In the genomic region with DNA sequence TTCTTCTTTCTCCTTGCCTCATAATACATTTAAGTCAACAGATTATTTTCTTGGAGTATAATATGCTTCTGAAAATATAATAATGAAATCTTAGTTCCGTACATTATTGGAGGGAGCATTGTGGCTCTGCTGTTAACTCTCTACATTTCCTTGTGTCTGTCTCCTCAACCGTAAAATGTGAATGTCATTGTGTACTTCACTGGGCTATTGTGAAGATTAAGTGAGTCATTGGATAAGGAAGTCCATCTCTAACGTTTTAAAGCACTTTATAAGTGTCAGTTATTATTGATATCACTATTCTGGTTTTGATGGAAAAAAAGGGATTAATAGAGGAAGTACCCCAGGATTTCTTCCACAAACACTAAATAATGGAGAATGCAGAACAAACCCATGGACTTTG, we compare ENCODE assay signal across 21 cellular contexts.
"Had no signal": no experiment of that assay in that cellular context is flagged by ENCODE, and none has a peak within 500 bp of the region (broad histone marks: within the 10 kb centered on the region; RNA-seq: fewer than 3 reads in every experiment).

No MANE protein-coding gene starts in this region.

- H3K9me3 Mint-ChIP-seq: activated CD4-positive, alpha-beta T cell treated with anti-CD3 and anti-CD28 coated beads, Interleukin-2, amount 10 ng/mL, durations not matched to agents 7 days and 5 days; activated naive CD4-positive, alpha-beta T cell treated with anti-CD3 and anti-CD28 coated beads, Interleukin-2, amount 10 ng/mL, durations not matched to agents 7 days and 5 days; activated naive CD8-positive, alpha-beta T cell treated with anti-CD3 and anti-CD28 coated beads, Interleukin-2, amount 50 U/mL, for 24 hours; activated T-cell treated with anti-CD3 and anti-CD28 coated beads, Interleukin-2, amount 50 U/mL, for 24 hours; naive thymus-derived CD8-positive, alpha-beta T cell; stimulated activated naive CD8-positive, alpha-beta T cell treated with anti-CD3 and anti-CD28 coated beads, Interleukin-15, amount 100 ng/mL, for 72 hours had no signal

- H3K4me1 ChIP-seq: pancreas, right lobe of liver had no signal

- ATAC-seq: activated CD4-positive, CD25-positive, alpha-beta regulatory T cell treated with anti-CD3 and anti-CD28 coated beads, Interleukin-2, amount 50 U/mL, for 24 hours; activated CD8-positive, alpha-beta T cell treated with anti-CD3 and anti-CD28 coated beads, Interleukin-2, amount 10 ng/mL, durations not matched to agents 7 days and 5 days; activated naive CD8-positive, alpha-beta T cell treated with anti-CD3 and anti-CD28 coated beads, Interleukin-2, amount 50 U/mL, for 24 hours; lower lobe of right lung; naive thymus-derived CD8-positive, alpha-beta T cell; pancreas; right lobe of liver; stimulated activated naive CD8-positive, alpha-beta T cell treated with anti-CD3 and anti-CD28 coated beads, Interleukin-15, amount 100 ng/mL, for 72 hours had no signal

- FAIRE-seq: endometrium, pancreas, small intestine had no signal

- H3K4me3 Mint-ChIP-seq: activated CD4-positive, alpha-beta T cell treated with anti-CD3 and anti-CD28 coated beads, Interleukin-2, amount 10 ng/mL, durations not matched to agents 7 days and 5 days; activated CD8-positive, alpha-beta T cell treated with anti-CD3 and anti-CD28 coated beads, Interleukin-2, amount 10 ng/mL, durations not matched to agents 7 days and 5 days; activated naive CD4-positive, alpha-beta T cell treated with anti-CD3 and anti-CD28 coated beads, Interleukin-2, amount 10 ng/mL, durations not matched to agents 7 days and 5 days; activated naive CD8-positive, alpha-beta T cell treated with anti-CD3 and anti-CD28 coated beads, Interleukin-2, amount 50 U/mL, for 24 hours; activated T-cell treated with anti-CD3 and anti-CD28 coated beads, Interleukin-2, amount 50 U/mL, for 24 hours; naive thymus-derived CD8-positive, alpha-beta T cell; stimulated activated naive CD8-positive, alpha-beta T cell treated with anti-CD3 and anti-CD28 coated beads, Interleukin-15, amount 100 ng/mL, for 72 hours had no signal

- H3K27ac ChIP-seq: coronary artery, lower lobe of right lung, neutrophil, pancreas, right lobe of liver, upper lobe of left lung had no signal

- H3K4me3 ChIP-seq: coronary artery, lower lobe of right lung, pancreas, right lobe of liver, upper lobe of left lung had no signal

- DNase-seq: activated CD4-positive, alpha-beta T cell treated with anti-CD3 and anti-CD28 coated beads, Interleukin-2, amount 10 ng/mL, durations not matched to agents 7 days and 5 days; activated CD8-positive, alpha-beta T cell treated with anti-CD3 and anti-CD28 coated beads, Interleukin-2, amount 10 ng/mL, durations not matched to agents 7 days and 5 days; activated naive CD4-positive, alpha-beta T cell treated with anti-CD3 and anti-CD28 coated beads, Interleukin-2, amount 10 ng/mL, durations not matched to agents 7 days and 5 days; activated naive CD8-positive, alpha-beta T cell treated with anti-CD3 and anti-CD28 coated beads, Interleukin-2, amount 50 U/mL, for 24 hours; activated T-cell treated with anti-CD3 and anti-CD28 coated beads, Interleukin-2, amount 50 U/mL, for 24 hours; aorta; lower lobe of right lung; naive thymus-derived CD8-positive, alpha-beta T cell; pancreas; right lobe of liver; small intestine; stimulated activated CD4-positive, alpha-beta T cell treated with anti-CD3 and anti-CD28 coated beads, Interleukin-15, amount 100 ng/mL, for 24 hours; stimulated activated CD4-positive, alpha-beta T cell treated with anti-CD3 and anti-CD28 coated beads, Interleukin-2, amount 100 ng/mL, for 48 hours; stimulated activated naive CD8-positive, alpha-beta T cell treated with anti-CD3 and anti-CD28 coated beads, Interleukin-15, amount 100 ng/mL, for 72 hours; T-helper 1 cell; T-helper 9 cell; upper lobe of left lung had no signal

- H3K4me1 Mint-ChIP-seq: activated naive CD4-positive, alpha-beta T cell treated with anti-CD3 and anti-CD28 coated beads, Interleukin-2, amount 10 ng/mL, durations not matched to agents 7 days and 5 days; activated naive CD8-positive, alpha-beta T cell treated with anti-CD3 and anti-CD28 coated beads, Interleukin-2, amount 50 U/mL, for 24 hours; naive thymus-derived CD8-positive, alpha-beta T cell; stimulated activated naive CD8-positive, alpha-beta T cell treated with anti-CD3 and anti-CD28 coated beads, Interleukin-15, amount 100 ng/mL, for 72 hours had no signal

- H3K36me3 Mint-ChIP-seq: activated naive CD4-positive, alpha-beta T cell treated with anti-CD3 and anti-CD28 coated beads, Interleukin-2, amount 10 ng/mL, durations not matched to agents 7 days and 5 days had no signal

- H3K27me3 Mint-ChIP-seq: activated CD4-positive, alpha-beta T cell treated with anti-CD3 and anti-CD28 coated beads, Interleukin-2, amount 10 ng/mL, durations not matched to agents 7 days and 5 days; activated naive CD4-positive, alpha-beta T cell treated with anti-CD3 and anti-CD28 coated beads, Interleukin-2, amount 10 ng/mL, durations not matched to agents 7 days and 5 days; activated naive CD8-positive, alpha-beta T cell treated with anti-CD3 and anti-CD28 coated beads, Interleukin-2, amount 50 U/mL, for 24 hours; activated T-cell treated with anti-CD3 and anti-CD28 coated beads, Interleukin-2, amount 50 U/mL, for 24 hours; naive thymus-derived CD8-positive, alpha-beta T cell; stimulated activated naive CD8-positive, alpha-beta T cell treated with anti-CD3 and anti-CD28 coated beads, Interleukin-15, amount 100 ng/mL, for 72 hours had no signal

- H3K27ac Mint-ChIP-seq: activated CD4-positive, alpha-beta T cell treated with anti-CD3 and anti-CD28 coated beads, Interleukin-2, amount 10 ng/mL, durations not matched to agents 7 days and 5 days; activated CD8-positive, alpha-beta T cell treated with anti-CD3 and anti-CD28 coated beads, Interleukin-2, amount 10 ng/mL, durations not matched to agents 7 days and 5 days; activated naive CD4-positive, alpha-beta T cell treated with anti-CD3 and anti-CD28 coated beads, Interleukin-2, amount 10 ng/mL, durations not matched to agents 7 days and 5 days; activated naive CD8-positive, alpha-beta T cell treated with anti-CD3 and anti-CD28 coated beads, Interleukin-2, amount 50 U/mL, for 24 hours; activated T-cell treated with anti-CD3 and anti-CD28 coated beads, Interleukin-2, amount 50 U/mL, for 24 hours; naive thymus-derived CD8-positive, alpha-beta T cell had no signal

- H3K27me3 ChIP-seq: neutrophil, pancreas, right lobe of liver, upper lobe of left lung had no signal

- H3K9me3 ChIP-seq: lower lobe of right lung, neutrophil, pancreas, right lobe of liver, upper lobe of left lung had no signal

- H3K36me3 ChIP-seq: lower lobe of right lung, neutrophil, right lobe of liver, upper lobe of left lung had no signal
